ENCODE assay signal across 8 cellular contexts in the genomic region with DNA sequence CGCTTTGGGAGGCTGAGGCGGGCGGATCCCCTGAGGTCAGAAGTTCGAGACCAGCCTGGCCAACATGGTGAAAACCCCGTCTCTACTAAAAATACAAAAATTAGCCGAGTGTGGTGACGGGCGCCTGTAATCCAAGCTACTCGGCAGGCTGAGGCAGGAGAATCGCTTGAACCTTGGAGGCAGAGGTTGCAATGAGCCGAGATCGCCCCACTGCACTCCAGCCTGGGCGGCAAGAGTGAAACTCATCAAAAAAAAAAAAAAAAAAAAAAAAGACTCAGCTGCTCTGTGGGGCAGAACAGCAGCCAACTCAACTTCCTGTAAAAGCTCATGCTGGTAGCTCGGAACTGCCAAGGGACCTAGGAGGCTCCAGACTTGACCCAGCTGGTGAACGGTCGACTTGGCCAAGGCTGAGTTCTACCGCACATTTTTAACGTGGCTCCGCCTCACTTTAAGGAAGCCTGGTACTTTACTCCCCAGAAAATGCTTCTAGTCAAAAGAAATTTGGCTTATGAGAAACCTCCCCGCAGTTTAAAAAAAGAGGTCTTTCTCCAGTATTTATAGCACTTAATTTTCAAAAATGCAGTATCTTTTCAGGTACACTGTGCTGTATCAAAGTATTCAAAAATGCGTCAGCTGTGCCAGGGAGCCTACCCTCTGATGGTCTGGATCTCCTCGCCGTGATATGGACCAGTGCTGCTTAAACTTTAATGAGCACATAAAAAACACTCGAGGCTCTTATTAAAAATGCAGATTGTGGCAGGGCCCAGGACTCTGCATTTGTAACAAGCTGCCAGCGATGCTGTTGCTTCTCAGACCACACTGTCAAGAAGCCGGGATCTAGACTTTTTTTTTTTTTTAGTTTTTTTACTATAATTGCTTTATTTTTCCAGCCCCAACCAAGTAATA. TPM values are rescaled to one million over a fixed set of nuclear protein-coding genes. Genes with fewer than 3 reads are reported as not detected.
DNase-seq lines count a peak whose midpoint lies in the region; ATAC-seq, FAIRE-seq and TF ChIP-seq lines count a peak whose summit lies in the region.

No MANE protein-coding gene starts in this region.

- no peak for TF ChIP-seq CTCF in AG04450 (IDR thresholded peaks at IDR 0.05; ENCODE audit: low read depth, low read length)
- no peak for TF ChIP-seq CTCF in Peyer's patch (IDR thresholded peaks at IDR 0.05)
- TF ChIP-seq CTCF in lower leg skin (IDR thresholded peaks at IDR 0.05): no peak

- intact Hi-C loops in lower leg skin (cut with DNase I; ENCODE audit: low total_unique reads): no loop called here

- FAIRE-seq in GM18507 (lab: Jason Lieb, UNC): peak; percentile 59

- DNase-seq in AG04450 (ENCODE audit: low read depth, low spot score): peak; percentile 44
- DNase-seq in GM18507 (ENCODE audit: extremely low spot score, insufficient read length, low read depth): no peak
- DNase-seq in Peyer's patch: peak; percentile 41 to 72 (median 61)
- no peak for DNase-seq in lower leg skin (ENCODE audit: low spot score in 2 of 2)
- no peak for DNase-seq in OCI-M2 (lab: John Stamatoyannopoulos, UW; ENCODE audit: unreplicated experiment)

- H3K27ac ChIP-seq in AG04450 (ENCODE audit: low read depth, low read length) (peak overlapping the region; percentile 77), Peyer's patch (peak overlapping the region; percentile 92 to 97 (median 92)), cingulate gyrus (ENCODE audit: low read depth, low read length) (peak overlapping the region; percentile 73), temporal lobe (ENCODE audit: low read depth, low read length) (peak overlapping the region; percentile 79)

- H3K27me3 ChIP-seq in AG04450 (ENCODE audit: control insufficient read depth, insufficient read depth, low read length) (no peaks in the 10 kb centered on the region), Peyer's patch (no peaks in the 10 kb centered on the region)

- no peak for ATAC-seq in GM18858 (IDR thresholded peaks at IDR 0.05; ENCODE audit: unreplicated experiment)

- TF ChIP-seq POLR2A in Peyer's patch (IDR thresholded peaks at IDR 0.05) (no peak), lower leg skin (IDR thresholded peaks at IDR 0.05) (no peak)

- H3K4me1 ChIP-seq in Peyer's patch: peaks cover 0 to 31% (median 26%) of the 10 kb centered on the region in 4 donors

- CTCF ChIA-PET in AG04450 (lab: Charles Lee): interaction anchor here (0.6 to 1.5 kb wide), 7 partner anchors 9 to 1201 kb away, joined by 3 to 6 read pairs (median 4); a partner anchor contains a TSS

- H3K4me3 ChIP-seq in AG04450 (ENCODE audit: low read depth, low read length) (peak overlapping the region; percentile 61), Peyer's patch (peak overlapping the region; percentile 85 to 94 (median 88)), lower leg skin (ENCODE audit: low read depth, poor library complexity, severe bottlenecking) (peak overlapping the region; percentile 24)

- WGBS in lower leg skin, 2 donors: 20 to 24% methylated on average over 26 of the region's 26 CpGs

- H3K9me3 ChIP-seq in AG04450 (ENCODE audit: control insufficient read depth, insufficient read depth, low read length) (peaks cover 4% of the 10 kb centered on the region), Peyer's patch (no peaks in the 10 kb centered on the region)

- POLR2A ChIA-PET in AG04450 (lab: Yijun Ruan, JAX): interaction anchor here (0.5 to 1.5 kb wide), 11 partner anchors 17 to 662 kb away, joined by 3 to 12 read pairs (median 6); a partner anchor contains a TSS

- no peaks in the 10 kb centered on the region for H3K36me3 ChIP-seq in Peyer's patch

RNA-seq across cellular contexts. Expression of a gene that starts 1.2 kb away (rescaled TPM):
- polyA plus RNA-seq in AG04450 (2011; rRNA removed): 48.8 and 58.3 TPM in 2 replicates
- 63.7 and 93.2 TPM in 2 replicates for polyA minus RNA-seq in AG04450 (2011; rRNA and poly(A)+ RNA removed)
- total RNA-seq in Peyer's patch (100 to 1,000 TPM; 124 to 193 (median 151) TPM), lower leg skin (100 to 1,000 TPM; 235 to 310 (median 272) TPM), temporal lobe (4.7 TPM)

RNA-seq across cellular contexts. Expression of a gene that starts 16.2 kb away (rescaled TPM):
- polyA plus RNA-seq in AG04450 (2011; rRNA removed): 54.2 and 58.4 TPM in 2 replicates
- polyA minus RNA-seq in AG04450 (2011; rRNA and poly(A)+ RNA removed): 70.5 and 94.3 TPM in 2 replicates
- total RNA-seq in Peyer's patch (100 to 1,000 TPM in 1 of 4 donors, 10 to 100 TPM in 3; 19.6 to 133 (median 51.6) TPM), lower leg skin (10 to 100 TPM; 28.4 to 76.8 (median 47.2) TPM), temporal lobe (24.1 TPM)

RNA-seq across cellular contexts. Expression of a gene that starts 16.4 kb away (rescaled TPM):
- polyA plus RNA-seq in AG04450 (2011; rRNA removed): 179 and 220 TPM in 2 replicates
- 190 and 197 TPM in 2 replicates for polyA minus RNA-seq in AG04450 (2011; rRNA and poly(A)+ RNA removed)
- 100 to 1,000 TPM in 1 of 4 donors, 10 to 100 TPM in 3; 61.1 to 126 (median 67.3) TPM for total RNA-seq in Peyer's patch
- total RNA-seq in lower leg skin: 100 to 1,000 TPM in 1 of 4 donors, 10 to 100 TPM in 3; 68.9 to 126 (median 88.7) TPM
- total RNA-seq in temporal lobe: 35.4 TPM

RNA-seq across cellular contexts. Expression of a gene that starts 29.8 kb away (rescaled TPM):
- not detected in 2 replicates for polyA plus RNA-seq in AG04450 (2011; rRNA removed)
- polyA minus RNA-seq in AG04450 (2011; rRNA and poly(A)+ RNA removed): not detected in 2 replicates
- total RNA-seq in Peyer's patch: not detected
- not detected for total RNA-seq in lower leg skin
- total RNA-seq in temporal lobe: not detected

RNA-seq across cellular contexts. Expression of a gene that starts 38.1 kb away (rescaled TPM):
- not detected in 2 replicates for polyA plus RNA-seq in AG04450 (2011; rRNA removed)
- polyA minus RNA-seq in AG04450 (2011; rRNA and poly(A)+ RNA removed): not detected in 2 replicates
- not detected for total RNA-seq in Peyer's patch
- not detected for total RNA-seq in lower leg skin
- not detected for total RNA-seq in temporal lobe

Comparison
In these comparisons a context has a peak if more than half of its experiments do, and no peak if none do; other contexts are left out.
1. DNase-seq: peak in AG04450 (single experiment) and Peyer's patch (3 of 3); none in GM18507 (single experiment), lower leg skin (0 of 2) and OCI-M2 (single experiment).
2. H3K4me3 ChIP-seq: peak in every context shown above with its lines; median percentile 88 in Peyer's patch; 61 in AG04450; 24 in lower leg skin.
3. RNA of a gene that starts 1.2 kb away (total RNA-seq): 235 to 310 TPM in lower leg skin and 124 to 193 TPM in Peyer's patch; 4.7 TPM in temporal lobe (single experiment); every median in the first group is over 10 times any median in the second.
4. Peak in every context shown above with its lines, with median percentiles within 50 percentile points of each other: H3K27ac ChIP-seq.